24 cellular contexts compared by ENCODE assay signal in genomic region chr10:15642095-15642494, GRCh38.
A peak's percentile ranks its signal among the peaks of the same experiment; 100 is the strongest.
DNase-seq lines count a peak whose midpoint lies in the region; FAIRE-seq and TF ChIP-seq lines count a peak whose summit lies in the region.
"Had no signal": no experiment of that assay in that cellular context is flagged by ENCODE, and none has a peak within 500 bp of the region (broad histone marks: within the 10 kb centered on the region; RNA-seq: fewer than 3 reads in every experiment).

No MANE protein-coding gene starts in this region.

- H3K4me2 ChIP-seq in endothelial cell of umbilical vein (ENCODE audit: insufficient read depth, low read length), result peak overlapping the region; percentile 52

- H3K9me3 ChIP-seq in endothelial cell of umbilical vein (replicated peaks; ENCODE audit: control insufficient read depth, insufficient read depth, low read length), result no peaks in the 10 kb centered on the region
- H3K9me3 ChIP-seq in prostate gland, result no peaks in the 10 kb centered on the region
- H3K9me3 ChIP-seq: left lung, neutrophil, upper lobe of left lung had no signal

- H3K9me3 Mint-ChIP-seq in Calu3 (ENCODE audit: low read depth, unreplicated experiment), result no peaks in the 10 kb centered on the region
- H3K9me3 Mint-ChIP-seq: activated naive CD8-positive, alpha-beta T cell treated with anti-CD3 and anti-CD28 coated beads, Interleukin-2, amount 10 ng/mL, durations not matched to agents 7 days and 5 days; central memory CD8-positive, alpha-beta T cell; stimulated activated naive B cell treated with anti-CD40 and anti-IgM and Interleukin-4, amounts not matched to agents 10 μg/mL and 1 μg/mL and 100 μg/mL, for 72 hours had no signal

- H3K27me3 ChIP-seq in endothelial cell of umbilical vein (ENCODE audit: control insufficient read depth in 2 of 2, insufficient read depth in 2 of 2, low read length in 2 of 2) (no peaks in the 10 kb centered on the region), prostate gland (replicated peaks; ENCODE audit: insufficient read depth) (no peaks in the 10 kb centered on the region)
- H3K27me3 ChIP-seq: left lung, upper lobe of left lung had no signal

- H3K4me1 ChIP-seq in endothelial cell of umbilical vein (ENCODE audit: control insufficient read depth, extremely low read depth, insufficient read depth, low read length) (peaks cover 8% of the 10 kb centered on the region), prostate gland (replicated peaks) (no peaks in the 10 kb centered on the region)
- H3K4me1 ChIP-seq: left lung had no signal

- TF ChIP-seq CTCF in AG09319 (IDR thresholded peaks at IDR 0.05; ENCODE audit: low read depth, low read length) (no peak), endothelial cell of umbilical vein (IDR thresholded peaks at IDR 0.05; ENCODE audit: extremely low read depth in 1 of 2, insufficient read depth in 1 of 2, low read depth in 1 of 2, low read length in 2 of 2) (no peak), prostate gland (IDR thresholded peaks at IDR 0.05) (no peak), Calu3 (IDR thresholded peaks at IDR 0.05; ENCODE audit: unreplicated experiment) (no peak)

- CTCF ChIA-PET in endothelial cell of umbilical vein (lab: Charles Lee) (interaction anchor here (0.7 kb wide), 1 partner anchor 917 kb away, joined by 4 read pairs; no protein-coding TSS in a partner anchor), Calu3 (lab: Charles Lee) (no interaction called here)

- WGBS in prostate gland, result 50% methylated on average over 2 of the region's 2 CpGs

- no peaks in the 10 kb centered on the region for H3K4me1 Mint-ChIP-seq in Calu3 (ENCODE audit: low read depth, unreplicated experiment)
- H3K4me1 Mint-ChIP-seq: activated naive CD8-positive, alpha-beta T cell treated with anti-CD3 and anti-CD28 coated beads, Interleukin-2, amount 10 ng/mL, durations not matched to agents 7 days and 5 days; B cell; central memory CD8-positive, alpha-beta T cell; stimulated activated naive B cell treated with anti-CD40 and anti-IgM and Interleukin-4, amounts not matched to agents 10 μg/mL and 1 μg/mL and 100 μg/mL, for 72 hours had no signal

- TF ChIP-seq POLR2A in endothelial cell of umbilical vein (IDR thresholded peaks at IDR 0.05; ENCODE audit: low read depth, low read length) (no peak), prostate gland (IDR thresholded peaks at IDR 0.05) (no peak)

- H3K27ac Mint-ChIP-seq in Calu3 (ENCODE audit: unreplicated experiment), result no peak overlapping the region
- H3K27ac Mint-ChIP-seq: activated naive CD8-positive, alpha-beta T cell treated with anti-CD3 and anti-CD28 coated beads, Interleukin-2, amount 10 ng/mL, durations not matched to agents 7 days and 5 days; B cell; stimulated activated naive B cell treated with anti-CD40 and anti-IgM and Interleukin-4, amounts not matched to agents 10 μg/mL and 1 μg/mL and 100 μg/mL, for 72 hours had no signal

- no peaks in the 10 kb centered on the region for H3K36me3 Mint-ChIP-seq in Calu3 (ENCODE audit: insufficient read depth, unreplicated experiment)
- H3K36me3 Mint-ChIP-seq: activated naive CD8-positive, alpha-beta T cell treated with anti-CD3 and anti-CD28 coated beads, Interleukin-2, amount 10 ng/mL, durations not matched to agents 7 days and 5 days; stimulated activated naive B cell treated with anti-CD40 and anti-IgM and Interleukin-4, amounts not matched to agents 10 μg/mL and 1 μg/mL and 100 μg/mL, for 72 hours had no signal

- no peaks in the 10 kb centered on the region for H3K79me2 ChIP-seq in endothelial cell of umbilical vein (ENCODE audit: control insufficient read depth, insufficient read depth, low read length)

- dilution Hi-C loops in endothelial cell of umbilical vein (cut with MboI; ENCODE audit: extremely low pct_ligation_motif_present, low sequenced_read_pairs), result no loop called here

- DNase-seq in AG09319 (ENCODE audit: extremely low read depth, low read depth) (peak; percentile 28), M059J (ENCODE audit: low read depth) (peak; percentile 49), endothelial cell of umbilical vein (ENCODE audit: low read depth, low spot score) (peak; percentile 67), pons (ENCODE audit: low spot score) (peak; percentile 17), prostate gland (ENCODE audit: low spot score) (no peak), NCI-H1105 (lab: John Stamatoyannopoulos, UW) (no peak), Calu3 (no peak)
- DNase-seq in activated CD8-positive, alpha-beta memory T cell treated with anti-CD3 and anti-CD28 coated beads, Interleukin-2, amount 50 U/mL, for 48 hours, result no peak
- DNase-seq: activated CD4-positive, CD25-positive, alpha-beta regulatory T cell; activated naive CD8-positive, alpha-beta T cell treated with anti-CD3 and anti-CD28 coated beads, Interleukin-2, amount 10 ng/mL, durations not matched to agents 7 days and 5 days; effector CD8-positive, alpha-beta T cell; foreskin melanocyte; left lung; NCI-H1417 treated with DMSO at 0.1 percent for 48 hours; retina; stimulated activated naive B cell treated with anti-CD40 and anti-IgM and Interleukin-4, amounts not matched to agents 10 μg/mL and 1 μg/mL and 100 μg/mL, for 72 hours; upper lobe of left lung had no signal

- H4K20me1 ChIP-seq in endothelial cell of umbilical vein (replicated peaks; ENCODE audit: control insufficient read depth, extremely low read depth, insufficient read depth, low read length), result no peaks in the 10 kb centered on the region

- peak; percentile 87 for FAIRE-seq in endothelial cell of umbilical vein (lab: Jason Lieb, UNC)
- FAIRE-seq: G401.6, GM12891, HTR-8/SVneo had no signal

- H2AFZ ChIP-seq in endothelial cell of umbilical vein (ENCODE audit: low read depth, low read length), result no peak overlapping the region

- H3K9me1 ChIP-seq in endothelial cell of umbilical vein (replicated peaks; ENCODE audit: control insufficient read depth, extremely low read depth, insufficient read depth, low read length), result no peaks in the 10 kb centered on the region

- H3K27ac ChIP-seq in endothelial cell of umbilical vein (ENCODE audit: insufficient read depth, low read depth, low read length), result no peak overlapping the region
- no peak overlapping the region for H3K27ac ChIP-seq in prostate gland
- H3K27ac ChIP-seq: left lung, neutrophil, SK-N-MC had no signal

- BruUV-seq in endothelial cell of umbilical vein (replicated peaks; lab: Mats Ljungman, UMichigan) (no TSS peak), Calu3 (replicated peaks; lab: Mats Ljungman, UMichigan) (no TSS peak)

- POLR2A ChIA-PET in endothelial cell of umbilical vein (lab: Charles Lee), result no interaction called here

- H3K36me3 ChIP-seq in endothelial cell of umbilical vein (ENCODE audit: control insufficient read depth in 2 of 2, extremely low read depth in 1 of 2, insufficient read depth in 2 of 2, low read length in 2 of 2) (no peaks in the 10 kb centered on the region), prostate gland (no peaks in the 10 kb centered on the region)
- H3K36me3 ChIP-seq: left lung, neutrophil, upper lobe of left lung had no signal

- no peak overlapping the region for H3K4me3 ChIP-seq in endothelial cell of umbilical vein (replicated peaks in 1 of 3; ENCODE audit: insufficient read depth in 1 of 3, low read depth in 1 of 3, low read length in 3 of 3)
- no peak overlapping the region for H3K4me3 ChIP-seq in prostate gland
- H3K4me3 ChIP-seq: left lung, SK-N-MC, upper lobe of left lung had no signal

- H3K4me3 Mint-ChIP-seq in Calu3 (ENCODE audit: low read depth, unreplicated experiment), result no peak overlapping the region
- H3K4me3 Mint-ChIP-seq: activated naive CD8-positive, alpha-beta T cell treated with anti-CD3 and anti-CD28 coated beads, Interleukin-2, amount 10 ng/mL, durations not matched to agents 7 days and 5 days; B cell; central memory CD8-positive, alpha-beta T cell; stimulated activated naive B cell treated with anti-CD40 and anti-IgM and Interleukin-4, amounts not matched to agents 10 μg/mL and 1 μg/mL and 100 μg/mL, for 72 hours had no signal

- intact Hi-C loops in endothelial cell of umbilical vein (cut with micrococcal nuclease), result loop anchor here (5.0 kb wide), 1 partner anchor 210 kb away; no protein-coding TSS in a partner anchor
- intact Hi-C loops in prostate gland (cut with DNase I), result no loop called here
- intact Hi-C loops in Calu3 (cut with micrococcal nuclease; ENCODE audit: unreplicated experiment), result no loop called here

- peaks cover 21% of the 10 kb centered on the region for H3K27me3 Mint-ChIP-seq in Calu3 (ENCODE audit: unreplicated experiment)
- H3K27me3 Mint-ChIP-seq: activated naive CD8-positive, alpha-beta T cell treated with anti-CD3 and anti-CD28 coated beads, Interleukin-2, amount 10 ng/mL, durations not matched to agents 7 days and 5 days; stimulated activated naive B cell treated with anti-CD40 and anti-IgM and Interleukin-4, amounts not matched to agents 10 μg/mL and 1 μg/mL and 100 μg/mL, for 72 hours had no signal

- no peak overlapping the region for H3K9ac ChIP-seq in endothelial cell of umbilical vein (replicated peaks; ENCODE audit: extremely low read depth, insufficient read depth, low read length)

TF ChIP-seq in endothelial cell of umbilical vein, 7 proteins besides CTCF, POLR2A, EP300 and RAD21:
- peak; percentile 18 for TF ChIP-seq GATA2 (IDR thresholded peaks at IDR 0.05; ENCODE audit: insufficient read depth, insufficient read length, low read depth, low read length)
- TF ChIP-seq FOS (IDR thresholded peaks at IDR 0.05; ENCODE audit: borderline replicate concordance, insufficient read depth, low read length), result peak; percentile 92
- TF ChIP-seq MYC (IDR thresholded peaks at IDR 0.05; ENCODE audit: low read depth, low read length), result no peak
- peak; percentile 31 for TF ChIP-seq POLR2AphosphoS5 (IDR thresholded peaks at IDR 0.05; ENCODE audit: insufficient read depth, low read depth, low read length)
- peak; percentile 54 for TF ChIP-seq JUN (IDR thresholded peaks at IDR 0.05; ENCODE audit: borderline replicate concordance, insufficient read depth, insufficient read length, low read depth)
- no peak for TF ChIP-seq EZH2 (IDR thresholded peaks at IDR 0.05; ENCODE audit: borderline replicate concordance, low read depth, low read length, severe bottlenecking)
TF ChIP-seq in endothelial cell of umbilical vein: peak in this region for 4.

Comparison
In these comparisons a context has a peak if more than half of its experiments do, and no peak if none do; other contexts are left out.
1. DNase-seq: peak in AG09319 (single experiment), M059J (single experiment), endothelial cell of umbilical vein (single experiment) and pons (single experiment); none in prostate gland (single experiment), activated CD8-positive, alpha-beta memory T cell treated with anti-CD3 and anti-CD28 coated beads, Interleukin-2, amount 50 U/mL, for 48 hours (single experiment), NCI-H1105 (single experiment) and Calu3 (single experiment).